ENCODE assay signal across 27 cellular contexts in the genomic region with DNA sequence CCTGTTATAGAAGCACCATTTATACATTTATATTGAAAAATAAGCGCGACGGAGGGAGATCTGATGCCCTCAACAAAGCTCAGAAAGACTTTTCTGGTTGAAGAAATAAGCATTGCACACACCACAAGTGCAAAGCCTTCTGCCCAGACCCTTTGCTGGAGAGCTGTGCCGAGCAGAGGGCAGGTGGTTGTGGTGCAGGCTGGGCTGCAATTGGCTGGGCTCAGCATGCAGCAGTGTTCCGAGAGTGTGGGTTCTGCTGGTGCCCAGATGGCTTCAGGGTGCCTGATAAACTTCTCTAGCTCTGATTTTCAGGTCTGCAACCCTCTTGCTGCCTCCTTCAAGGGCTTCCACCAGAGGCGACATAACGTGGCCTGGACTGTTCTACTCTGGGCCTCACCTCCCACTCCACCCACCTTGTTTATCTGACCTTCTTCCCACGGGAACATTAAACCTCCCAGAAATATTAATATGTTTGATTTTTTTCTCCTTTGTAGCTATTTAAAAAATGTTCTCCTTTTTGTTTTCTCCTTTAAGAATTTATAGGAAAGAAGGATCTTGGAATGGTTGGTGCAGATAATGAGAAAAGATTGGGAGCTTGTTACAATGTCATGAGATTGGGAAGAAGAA.
"Had no signal": no experiment of that assay in that cellular context is flagged by ENCODE, and none has a peak within 500 bp of the region (broad histone marks: within the 10 kb centered on the region; RNA-seq: fewer than 3 reads in every experiment).

No MANE protein-coding gene starts in this region.

- DNase-seq: activated CD4-positive, alpha-beta memory T cell treated with anti-CD3 and anti-CD28 coated beads for 36 hours; activated CD4-positive, alpha-beta T cell treated with anti-CD3 and anti-CD28 coated beads for 36 hours; activated CD4-positive, alpha-beta T cell treated with anti-CD3 and anti-CD28 coated beads, Interleukin-2, amount 10 ng/mL, durations not matched to agents 24 days and 14 days; activated CD4-positive, CD25-positive, alpha-beta regulatory T cell; activated CD4-positive, CD25-positive, alpha-beta regulatory T cell treated with anti-CD3 and anti-CD28 coated beads, Interleukin-2, amount 50 U/mL, for 72 hours; activated CD8-positive, alpha-beta memory T cell treated with anti-CD3 and anti-CD28 coated beads, Interleukin-2, amount 10 ng/mL, durations not matched to agents 7 days and 5 days; activated CD8-positive, alpha-beta memory T cell treated with anti-CD3 and anti-CD28 coated beads, Interleukin-2, amount 50 U/mL, for 4 hours; activated CD8-positive, alpha-beta T cell treated with anti-CD3 and anti-CD28 coated beads, Interleukin-2, amount 10 ng/mL, durations not matched to agents 7 days and 5 days; activated effector memory CD4-positive, alpha-beta T cell treated with anti-CD3 and anti-CD28 coated beads, Interleukin-2, amount 50 U/mL, for 16 hours; activated naive CD4-positive, alpha-beta T cell treated with anti-CD3 and anti-CD28 coated beads for 36 hours; activated naive CD8-positive, alpha-beta T cell treated with anti-CD3 and anti-CD28 coated beads for 36 hours; activated naive CD8-positive, alpha-beta T cell treated with anti-CD3 and anti-CD28 coated beads, Interleukin-2, amount 50 U/mL, for 24 hours; activated T-cell treated with anti-CD3 and anti-CD28 coated beads, Interleukin-2, amount 50 U/mL, for 1 hour; activated T-cell treated with anti-CD3 and anti-CD28 coated beads, Interleukin-2, amount 50 U/mL, for 48 hours; adrenal gland; amygdala; brain microvascular endothelial cell; dorsolateral prefrontal cortex; effector memory CD4-positive, alpha-beta T cell; erythroblast; esophagus squamous epithelium; foreskin melanocyte; heart right ventricle; T-helper 2 cell had no signal

- H3K4me3 ChIP-seq: adrenal gland, ascending aorta, coronary artery, dorsolateral prefrontal cortex, esophagus squamous epithelium, gastroesophageal sphincter, heart right ventricle had no signal

- ATAC-seq: activated CD4-positive, alpha-beta T cell treated with anti-CD3 and anti-CD28 coated beads for 36 hours; activated CD8-positive, alpha-beta memory T cell treated with anti-CD3 and anti-CD28 coated beads, Interleukin-2, amount 10 ng/mL, durations not matched to agents 7 days and 5 days; activated CD8-positive, alpha-beta T cell treated with anti-CD3 and anti-CD28 coated beads, Interleukin-2, amount 10 ng/mL, durations not matched to agents 7 days and 5 days; activated naive CD8-positive, alpha-beta T cell treated with anti-CD3 and anti-CD28 coated beads, Interleukin-2, amount 50 U/mL, for 24 hours; gastroesophageal sphincter; heart right ventricle had no signal

- H3K27me3 ChIP-seq: adrenal gland, ascending aorta, brain microvascular endothelial cell, esophagus squamous epithelium, heart right ventricle had no signal

- H3K4me1 ChIP-seq: adrenal gland, ascending aorta, gastroesophageal sphincter had no signal

- H3K27ac ChIP-seq: adrenal gland, ascending aorta, brain microvascular endothelial cell, coronary artery, dorsolateral prefrontal cortex, esophagus squamous epithelium, gastroesophageal sphincter had no signal

- H3K9me3 ChIP-seq: adrenal gland, ascending aorta, esophagus squamous epithelium, gastroesophageal sphincter, heart right ventricle had no signal

- H3K36me3 ChIP-seq: adrenal gland, ascending aorta, brain microvascular endothelial cell, esophagus squamous epithelium, gastroesophageal sphincter, heart right ventricle had no signal
